ENCODE assay signal across 7 cellular contexts in genomic region chr17:40866838-40867237, GRCh38. TPM values are rescaled to one million over a fixed set of nuclear protein-coding genes. Genes with fewer than 3 reads are reported as not detected.
"Had no signal": no experiment of that assay in that cellular context is flagged by ENCODE, and none has a peak within 500 bp of the region (broad histone marks: within the 10 kb centered on the region; RNA-seq: fewer than 3 reads in every experiment).

Gene KRT12, minus strand, starts transcription at chr17:40867223. Its CDS starts 37 bp downstream, at chr17:40867186.

- H3K27ac Mint-ChIP-seq: H9 had no signal

- H3K36me3 Mint-ChIP-seq: IgD-negative memory B cell had no signal

- H3K9me3 Mint-ChIP-seq: H9, IgD-negative memory B cell had no signal

- DNase-seq: GOT3, H9, HCEC 1CT, KG1 had no signal

- ATAC-seq: HepG2 had no signal

- H3K4me3 Mint-ChIP-seq: H9 had no signal

- H3K4me1 Mint-ChIP-seq: IgD-negative memory B cell had no signal

RNA-seq across cellular contexts. Expression of gene KRT12, which starts in this region (rescaled TPM):
- total RNA-seq: H4, H9 had no signal
- polyA plus RNA-seq: IgD-negative memory B cell had no signal
